ENCODE assay signal across 20 cellular contexts in genomic region chr18:75880266-75880665, GRCh38.
"Had no signal": no experiment of that assay in that cellular context is flagged by ENCODE, and none has a peak within 500 bp of the region (broad histone marks: within the 10 kb centered on the region; RNA-seq: fewer than 3 reads in every experiment).

No MANE protein-coding gene starts in this region.

- H3K27me3 ChIP-seq: esophagus muscularis mucosa, foreskin keratinocyte, gastroesophageal sphincter, heart left ventricle, hepatocyte had no signal

- H3K36me3 Mint-ChIP-seq: immature natural killer cell had no signal

- H3K9me3 ChIP-seq: esophagus muscularis mucosa, lower lobe of right lung had no signal

- H3K27ac Mint-ChIP-seq: immature natural killer cell had no signal

- H3K79me2 ChIP-seq: hepatocyte had no signal

- H2AFZ ChIP-seq: hepatocyte had no signal

- H3K4me1 ChIP-seq: foreskin keratinocyte, heart left ventricle, lower lobe of right lung had no signal

- H3K4me3 Mint-ChIP-seq: immature natural killer cell had no signal

- H3K36me3 ChIP-seq: esophagus muscularis mucosa, gastroesophageal sphincter, heart left ventricle, lower lobe of right lung had no signal

- H3K4me2 ChIP-seq: hepatocyte had no signal

- DNase-seq: dermis blood vessel endothelial cell; dorsolateral prefrontal cortex; effector CD4-positive, alpha-beta T cell; effector memory CD4-positive, alpha-beta T cell; foreskin keratinocyte; heart left ventricle; hypothalamus; immature natural killer cell; islet precursor cell; kidney; kidney glomerular epithelial cell; left colon; left ventricle myocardium superior; lower lobe of right lung; mesenchymal stem cell; midbrain had no signal

- H3K4me1 Mint-ChIP-seq: immature natural killer cell had no signal

- H3K27ac ChIP-seq: coronary artery, dorsolateral prefrontal cortex, esophagus muscularis mucosa, foreskin keratinocyte, gastroesophageal sphincter, heart left ventricle, hepatocyte, lower lobe of right lung had no signal

- H3K4me3 ChIP-seq: coronary artery, dorsolateral prefrontal cortex, esophagus muscularis mucosa, gastroesophageal sphincter, heart left ventricle, hepatocyte, lower lobe of right lung had no signal
